In genomic region chr6:2952557-2953095, GRCh38 we compare ENCODE assay signal across 8 cellular contexts. TPM values are rescaled to one million over a fixed set of nuclear protein-coding genes. Genes with fewer than 3 reads are reported as not detected.
DNase-seq lines count a peak whose midpoint lies in the region; ATAC-seq, FAIRE-seq and TF ChIP-seq lines count a peak whose summit lies in the region.

No MANE protein-coding gene starts in this region.

- no TSS peak for BruUV-seq in mammary epithelial cell (replicated peaks; lab: Mats Ljungman, UMichigan)

- no peaks in the 10 kb centered on the region for H3K79me2 ChIP-seq in mammary epithelial cell (ENCODE audit: insufficient read depth, low read length)
- H3K79me2 ChIP-seq in keratinocyte (ENCODE audit: control insufficient read depth, insufficient read depth, low read length), result no peaks in the 10 kb centered on the region

- ATAC-seq in GM18861 (IDR thresholded peaks at IDR 0.05; ENCODE audit: unreplicated experiment), result peak; percentile 84

- H3K27ac ChIP-seq in mammary epithelial cell (ENCODE audit: insufficient read depth, low read depth, low read length), result no peak overlapping the region
- no peak overlapping the region for H3K27ac ChIP-seq in keratinocyte (ENCODE audit: control insufficient read depth, insufficient read depth, low read length)
- peak overlapping the region; percentile 11 to 72 (median 66) for H3K27ac ChIP-seq in spleen

- H3K4me2 ChIP-seq in mammary epithelial cell (ENCODE audit: insufficient read depth, low read depth, low read length) (no peak overlapping the region), keratinocyte (ENCODE audit: control insufficient read depth, extremely low read depth, insufficient read depth, low read depth, low read length) (peak overlapping the region; percentile 14)

- DNase-seq in AG08396 (ENCODE audit: low spot score), result peak; percentile 85
- peak; percentile 63 to 78 for DNase-seq in Kasumi-1 (lab: John Stamatoyannopoulos, UW)
- peak; percentile 59 for DNase-seq in mammary epithelial cell
- peak; percentile 50 for DNase-seq in keratinocyte (ENCODE audit: low read depth, low spot score)
- peak; percentile 88 for DNase-seq in spleen
- DNase-seq in middle frontal gyrus (ENCODE audit: extremely low spot score, low spot score), result no peak

- H4K20me1 ChIP-seq in mammary epithelial cell (ENCODE audit: insufficient read depth, low read length) (no peaks in the 10 kb centered on the region), keratinocyte (ENCODE audit: control insufficient read depth, extremely low read depth, insufficient read depth, low read length) (no peaks in the 10 kb centered on the region)

- H3K4me1 ChIP-seq in mammary epithelial cell (ENCODE audit: insufficient read depth, low read length) (no peaks in the 10 kb centered on the region), keratinocyte (ENCODE audit: control insufficient read depth, extremely low read depth, insufficient read depth, low read length) (peaks cover 3% of the 10 kb centered on the region), spleen (peaks cover 0 to 40% (median 21%) of the 10 kb centered on the region in 6 donors)

- dilution Hi-C loops in mammary epithelial cell (cut with HindIII; ENCODE audit: low sequenced_read_pairs) (loop anchor here (5.0 kb wide), 2 partner anchors 35 to 160 kb away; no protein-coding TSS in a partner anchor), keratinocyte (cut with MboI; ENCODE audit: extremely low pct_ligation_motif_present, low sequenced_read_pairs) (no loop called here)

- no peaks in the 10 kb centered on the region for H3K9me3 ChIP-seq in mammary epithelial cell (replicated peaks; ENCODE audit: insufficient read depth, low read length)
- no peaks in the 10 kb centered on the region for H3K9me3 ChIP-seq in keratinocyte (ENCODE audit: control insufficient read depth, low read depth, low read length)
- no peaks in the 10 kb centered on the region for H3K9me3 ChIP-seq in spleen

- H3K9ac ChIP-seq in mammary epithelial cell (ENCODE audit: insufficient read depth, low read length), result no peak overlapping the region
- H3K9ac ChIP-seq in keratinocyte (ENCODE audit: control insufficient read depth, extremely low read depth, insufficient read depth, low read length), result no peak overlapping the region

- no peaks in the 10 kb centered on the region for H3K9me1 ChIP-seq in keratinocyte (ENCODE audit: control insufficient read depth, extremely low read depth, insufficient read depth, low read length)

- intact Hi-C loops in mammary epithelial cell (cut with micrococcal nuclease), result loop anchor here (1.0 kb wide), 1 partner anchor 36 kb away; no protein-coding TSS in a partner anchor
- intact Hi-C loops in spleen (cut with DNase I; ENCODE audit: low total_unique reads), result no loop called here

- H2AFZ ChIP-seq in mammary epithelial cell (ENCODE audit: low read depth, low read length), result no peak overlapping the region
- peak overlapping the region; percentile 4 for H2AFZ ChIP-seq in keratinocyte (ENCODE audit: control insufficient read depth, low read length)

- TF ChIP-seq CTCF in mammary epithelial cell (conservative IDR thresholded peaks at IDR 0.05 in 1 of 2, IDR thresholded peaks at IDR 0.05 in 1 of 2; ENCODE audit: extremely low read depth in 1 of 2, insufficient read depth in 1 of 2, low read depth in 1 of 2, low read length in 2 of 2) (peak; percentile 79 to 93), keratinocyte (optimal IDR thresholded peaks at IDR 0.05 in 1 of 3, IDR thresholded peaks at IDR 0.05 in 1 of 3, conservative IDR thresholded peaks at IDR 0.05 in 1 of 3; ENCODE audit: extremely low read depth in 1 of 3, insufficient read depth in 2 of 3, low read length in 3 of 3) (peak; percentile 77 to 98 (median 98)), spleen (IDR thresholded peaks at IDR 0.05 in 8 of 11, conservative IDR thresholded peaks at IDR 0.05 in 3 of 11) (peak; percentile 73 to 99 (median 95))

- TF ChIP-seq POLR2A in spleen (IDR thresholded peaks at IDR 0.05), result no peak

- H3K36me3 ChIP-seq in mammary epithelial cell (ENCODE audit: insufficient read depth, low read length), result no peaks in the 10 kb centered on the region
- H3K36me3 ChIP-seq in keratinocyte (ENCODE audit: control insufficient read depth in 2 of 2, extremely low read depth in 1 of 2, insufficient read depth in 2 of 2, low read length in 2 of 2), result peaks cover 5 to 15% of the 10 kb centered on the region in 2 experiments
- peaks cover 0 to 98% (median 36%) of the 10 kb centered on the region in 6 donors for H3K36me3 ChIP-seq in spleen

- FAIRE-seq in TTC549 (lab: Jason Lieb, UNC) (peak; percentile 68), keratinocyte (lab: Jason Lieb, UNC) (peak; percentile 69)

- H3K4me3 ChIP-seq in mammary epithelial cell (replicated peaks in 1 of 3; ENCODE audit: insufficient read depth in 1 of 3, low read depth in 2 of 3, low read length in 3 of 3) (no peak overlapping the region), keratinocyte (ENCODE audit: control insufficient read depth in 2 of 3, extremely low read depth in 1 of 3, insufficient read depth in 2 of 3, low read depth in 1 of 3, low read length in 3 of 3) (peak overlapping the region in 1 of 3 experiments; percentile 3), spleen (peak overlapping the region in 1 of 8 donors; percentile 43)

- H3K27me3 ChIP-seq in mammary epithelial cell (ENCODE audit: insufficient read depth, low read length) (no peaks in the 10 kb centered on the region), keratinocyte (ENCODE audit: control insufficient read depth, extremely low read depth, insufficient read depth, low read length) (no peaks in the 10 kb centered on the region), spleen (replicated peaks in 1 of 7) (no peaks in the 10 kb centered on the region)

- in situ Hi-C loops in mammary epithelial cell (cut with MboI; ENCODE audit: low sequenced_read_pairs in 2 of 2), result no loop called here

- WGBS in mammary epithelial cell (ENCODE audit: low coverage, missing lambda C conversion rate), result 53% methylated on average over 21 of the region's 27 CpGs
- 30 to 72% (median 53%) methylated on average over 19 to 27 of the region's 27 CpGs for WGBS in spleen, 5 donors

- CTCF ChIA-PET in mammary epithelial cell (lab: Charles Lee; ENCODE audit: low non-redundant PET), result interaction anchor here (0.7 to 1.4 kb wide), 3 partner anchors 10 to 47 kb away, joined by 3 to 17 read pairs (median 4); partner anchors contain the start of gene NQO2

RNA-seq across cellular contexts. Expression of gene SERPINB6, which starts 18.7 kb away (rescaled TPM):
- 10 to 100 TPM; 70.0 to 93.3 TPM for total RNA-seq in mammary epithelial cell
- 82.5 TPM for polyA plus RNA-seq in mammary epithelial cell
- polyA minus RNA-seq in mammary epithelial cell, result 123 TPM
- 66.1 to 78.2 TPM (median 66.4 TPM) in 3 replicates for polyA plus RNA-seq in keratinocyte
- 43.0 TPM for polyA plus RNA-seq in keratinocyte (2011; ENCODE audit: low read depth)
- polyA plus RNA-seq in keratinocyte (2011; cell fraction: cytosol; rRNA removed), result 84.2 and 87.7 TPM in 2 replicates
- 72.5 and 77.2 TPM in 2 replicates for polyA plus RNA-seq in keratinocyte (2011; cell fraction: nucleus; rRNA removed)
- polyA plus RNA-seq in keratinocyte (2012; ENCODE audit: low replicate concordance), result 41.9 and 70.2 TPM in 2 replicates
- 36.0 to 55.1 TPM (median 46.5 TPM) in 3 replicates for polyA minus RNA-seq in keratinocyte
- polyA minus RNA-seq in keratinocyte (2011; cell fraction: cytosol; rRNA and poly(A)+ RNA removed), result 46.2 TPM
- 18.0 and 28.6 TPM in 2 replicates for polyA minus RNA-seq in keratinocyte (2011; cell fraction: nucleus; rRNA and poly(A)+ RNA removed)
- total RNA-seq in spleen, result 100 to 1,000 TPM; 145 to 222 (median 188) TPM
- polyA plus RNA-seq in spleen, result 100 to 1,000 TPM; 111 to 256 (median 193) TPM

RNA-seq across cellular contexts. Expression of gene NQO2, which starts 47.1 kb away (rescaled TPM):
- 10 to 100 TPM; 17.0 to 20.3 TPM for total RNA-seq in mammary epithelial cell
- 25.1 TPM for polyA plus RNA-seq in mammary epithelial cell
- 31.0 TPM for polyA minus RNA-seq in mammary epithelial cell
- polyA plus RNA-seq in keratinocyte, result 22.2 to 24.0 TPM (median 22.9 TPM) in 3 replicates
- polyA plus RNA-seq in keratinocyte (2011; ENCODE audit: low read depth), result 40.7 TPM
- polyA plus RNA-seq in keratinocyte (2011; cell fraction: cytosol; rRNA removed), result 19.0 and 24.6 TPM in 2 replicates
- 14.2 and 14.7 TPM in 2 replicates for polyA plus RNA-seq in keratinocyte (2011; cell fraction: nucleus; rRNA removed)
- polyA plus RNA-seq in keratinocyte (2012; ENCODE audit: low replicate concordance), result 18.6 and 22.2 TPM in 2 replicates
- 15.9 to 25.1 TPM (median 19.6 TPM) in 3 replicates for polyA minus RNA-seq in keratinocyte
- polyA minus RNA-seq in keratinocyte (2011; cell fraction: cytosol; rRNA and poly(A)+ RNA removed), result 12.9 TPM
- 4.2 and 4.8 TPM in 2 replicates for polyA minus RNA-seq in keratinocyte (2011; cell fraction: nucleus; rRNA and poly(A)+ RNA removed)
- total RNA-seq in spleen, result 10 to 100 TPM; 21.3 to 55.1 (median 37.2) TPM
- polyA plus RNA-seq in spleen, result 10 to 100 TPM; 16.3 to 26.0 (median 17.0) TPM

RNA-seq across cellular contexts. Expression of gene SERPINB9, which starts 49.5 kb away (rescaled TPM):
- total RNA-seq in mammary epithelial cell (1 to 10 TPM in 1 of 2 donors, under 1 TPM in 1; 0.16 to 1.2 TPM), spleen (10 to 100 TPM; 43.0 to 75.7 (median 55.4) TPM)
- polyA plus RNA-seq in mammary epithelial cell (0.11 TPM), keratinocyte (0.20 to 0.39 TPM (median 0.32 TPM) in 3 replicates), spleen (10 to 100 TPM; 16.2 to 22.4 (median 17.0) TPM)
- polyA minus RNA-seq in mammary epithelial cell (not detected), keratinocyte (0.46 to 0.56 TPM (median 0.48 TPM) in 3 replicates)
- polyA plus RNA-seq in keratinocyte (2011; ENCODE audit: low read depth), result 0.12 TPM
- 0.16 and 0.30 TPM in 2 replicates for polyA plus RNA-seq in keratinocyte (2011; cell fraction: cytosol; rRNA removed)
- polyA plus RNA-seq in keratinocyte (2011; cell fraction: nucleus; rRNA removed), result 0.23 and 0.31 TPM in 2 replicates
- 0.14 and 0.37 TPM in 2 replicates for polyA plus RNA-seq in keratinocyte (2012; ENCODE audit: low replicate concordance)
- polyA minus RNA-seq in keratinocyte (2011; cell fraction: cytosol; rRNA and poly(A)+ RNA removed), result not detected
- 0.39 TPM in 1 of 2 replicates, not detected in the other for polyA minus RNA-seq in keratinocyte (2011; cell fraction: nucleus; rRNA and poly(A)+ RNA removed)

Comparison
In these comparisons a context has a peak if more than half of its experiments do, and no peak if none do; other contexts are left out.
1. H3K27ac ChIP-seq: peak in spleen (8 of 8); none in mammary epithelial cell (single experiment) and keratinocyte (single experiment).
2. RNA of gene SERPINB9, which starts 49.5 kb away (polyA plus RNA-seq): 16.2 to 22.4 TPM in spleen; 0.12 to 0.39 TPM in keratinocyte and 0.11 TPM in mammary epithelial cell (single experiment); every median in the first group is over 10 times any median in the second.
3. Peak in every context shown above with its lines, with median percentiles within 50 percentile points of each other: CTCF ChIP-seq.